32 cellular contexts compared by ENCODE assay signal in genomic region chr2:168480825-168481585, GRCh38. TPM values are rescaled to one million over a fixed set of nuclear protein-coding genes. Genes with fewer than 3 reads are reported as not detected.
DNase-seq lines count a peak whose midpoint lies in the region; ATAC-seq, FAIRE-seq and TF ChIP-seq lines count a peak whose summit lies in the region.
"Had no signal": no experiment of that assay in that cellular context is flagged by ENCODE, and none has a peak within 500 bp of the region (broad histone marks: within the 10 kb centered on the region; RNA-seq: fewer than 3 reads in every experiment).

No MANE protein-coding gene starts in this region.

- H3K27me3 ChIP-seq in left ventricle myocardium inferior (ENCODE audit: low read depth) = no peaks in the 10 kb centered on the region
- no peaks in the 10 kb centered on the region for H3K27me3 ChIP-seq in heart right ventricle
- H3K27me3 ChIP-seq in subcutaneous abdominal adipose tissue (ENCODE audit: control insufficient read depth in 5 of 5, insufficient read depth in 4 of 5, low read length in 5 of 5) = no peaks in the 10 kb centered on the region
- H3K27me3 ChIP-seq: spleen, vagina had no signal

- H3K36me3 Mint-ChIP-seq in mesothelial cell of epicardium = peaks cover 6% of the 10 kb centered on the region
- H3K36me3 Mint-ChIP-seq: CD4-positive, alpha-beta memory T cell had no signal

- H3K9me3 ChIP-seq in left ventricle myocardium inferior (replicated peaks) = no peaks in the 10 kb centered on the region
- H3K9me3 ChIP-seq in heart right ventricle = peaks cover 0 to 8% (median 0%) of the 10 kb centered on the region in 11 donors
- peaks cover 0 to 3% (median 0%) of the 10 kb centered on the region in 5 donors for H3K9me3 ChIP-seq in subcutaneous abdominal adipose tissue (ENCODE audit: control insufficient read depth in 5 of 5, low read length in 5 of 5)
- H3K9me3 ChIP-seq: lower lobe of right lung, vagina had no signal

- peak overlapping the region; percentile 76 for H3K27ac Mint-ChIP-seq in mesothelial cell of epicardium
- H3K27ac Mint-ChIP-seq: dendritic cell treated with granulocyte-macrophage colony-stimulating factor and Interleukin-4, amounts not matched to agents 40 ng/mL and 50 ng/mL, for 4 days; stimulated activated naive CD8-positive, alpha-beta T cell treated with anti-CD3 and anti-CD28 coated beads, Interleukin-15, Interleukin-2, amounts not matched to agents 100 ng/mL and 50 ng/mL, for 24 hours had no signal

- FAIRE-seq in D721Med (lab: Jason Lieb, UNC) = no peak

- intact Hi-C loops in left ventricle myocardium inferior (cut with micrococcal nuclease) (no loop called here), heart right ventricle (cut with DNase I) (loop anchor here in 1 of 10 donors (5.0 kb wide), 1 partner anchor 41 kb away; no protein-coding TSS in a partner anchor)

- H3K4me3 ChIP-seq in left ventricle myocardium inferior (no peak overlapping the region), heart right ventricle (no peak overlapping the region), subcutaneous abdominal adipose tissue (ENCODE audit: low read depth in 1 of 5, low read length in 5 of 5) (no peak overlapping the region)
- H3K4me3 ChIP-seq: lower lobe of right lung, spleen, vagina had no signal

- no peak for DNase-seq in left ventricle myocardium inferior
- no peak for DNase-seq in heart right ventricle
- peak; percentile 45 for DNase-seq in RPMI8226
- DNase-seq in mesothelial cell of epicardium (ENCODE audit: low spot score in 2 of 2, unreplicated experiment in 2 of 2) = no peak
- no peak for DNase-seq in D721Med (ENCODE audit: insufficient read length, low spot score)
- DNase-seq in GM10266 (ENCODE audit: extremely low spot score) = no peak
- DNase-seq: activated CD4-positive, alpha-beta T cell treated with anti-CD3 and anti-CD28 coated beads for 48 hours; activated gamma-delta T cell treated with Interleukin-2 at 50 U/mL for 16 hours; activated T-cell treated with anti-CD3 and anti-CD28 coated beads, Interleukin-2, amount 50 U/mL, for 48 hours; AML-193; CD4-positive, alpha-beta memory T cell; central memory CD4-positive, alpha-beta T cell; DMS153; head of caudate nucleus; lower lobe of right lung; NCI-H1092; NCI-H1694; NCI-H446 treated with DMSO at 0.1 percent for 48 hours; NCI-H774; right cardiac atrium; spleen; stimulated activated CD4-positive, alpha-beta T cell treated with anti-CD3 and anti-CD28 coated beads, Interleukin-2, amount 100 ng/mL, for 24 hours; stimulated activated CD8-positive, alpha-beta memory T cell treated with anti-CD3 and anti-CD28 coated beads, Interleukin-4, amount 100 ng/mL, for 48 hours; T1000; WERI-Rb-1 had no signal

- peaks cover 59% of the 10 kb centered on the region for H3K4me1 Mint-ChIP-seq in mesothelial cell of epicardium

- H3K36me3 ChIP-seq in left ventricle myocardium inferior (no peaks in the 10 kb centered on the region), heart right ventricle (no peaks in the 10 kb centered on the region), subcutaneous abdominal adipose tissue (ENCODE audit: control insufficient read depth in 5 of 5, insufficient read depth in 5 of 5, low read length in 5 of 5) (no peaks in the 10 kb centered on the region)
- H3K36me3 ChIP-seq: lower lobe of right lung, spleen, vagina, WERI-Rb-1 had no signal

- H3K9ac ChIP-seq in subcutaneous abdominal adipose tissue (ENCODE audit: low read length in 5 of 5) = no peak overlapping the region
- H3K9ac ChIP-seq: parathyroid adenoma had no signal

- H3K4me1 ChIP-seq in left ventricle myocardium inferior (peaks cover 63% of the 10 kb centered on the region), heart right ventricle (peaks cover 2 to 41% (median 25%) of the 10 kb centered on the region in 9 donors), subcutaneous abdominal adipose tissue (ENCODE audit: control insufficient read depth in 5 of 5, insufficient read depth in 5 of 5, low read length in 5 of 5) (peaks cover 0 to 24% (median 8%) of the 10 kb centered on the region in 5 donors)
- H3K4me1 ChIP-seq: lower lobe of right lung, parathyroid adenoma, spleen had no signal

- no peak for TF ChIP-seq CTCF in left ventricle myocardium inferior (IDR thresholded peaks at IDR 0.05; ENCODE audit: borderline replicate concordance)
- TF ChIP-seq CTCF in heart right ventricle (IDR thresholded peaks at IDR 0.05) = no peak
- TF ChIP-seq CTCF in mesothelial cell of epicardium (IDR thresholded peaks at IDR 0.05; ENCODE audit: unreplicated experiment) = no peak
- no peak for TF ChIP-seq CTCF in D721Med (IDR thresholded peaks at IDR 0.05; ENCODE audit: insufficient read depth, missing control alignments)
- TF ChIP-seq CTCF in GM10266 (IDR thresholded peaks at IDR 0.05; ENCODE audit: control insufficient read depth, insufficient read depth, low read depth, missing control alignments) = no peak

- no peak overlapping the region for H3K4me3 Mint-ChIP-seq in mesothelial cell of epicardium
- H3K4me3 Mint-ChIP-seq: CD4-positive, alpha-beta memory T cell; dendritic cell treated with granulocyte-macrophage colony-stimulating factor and Interleukin-4, amounts not matched to agents 40 ng/mL and 50 ng/mL, for 4 days; stimulated activated naive CD8-positive, alpha-beta T cell treated with anti-CD3 and anti-CD28 coated beads, Interleukin-15, Interleukin-2, amounts not matched to agents 100 ng/mL and 50 ng/mL, for 24 hours had no signal

- H3K27me3 Mint-ChIP-seq in mesothelial cell of epicardium (ENCODE audit: low read depth) = no peaks in the 10 kb centered on the region
- H3K27me3 Mint-ChIP-seq: CD4-positive, alpha-beta memory T cell; dendritic cell treated with granulocyte-macrophage colony-stimulating factor and Interleukin-4, amounts not matched to agents 40 ng/mL and 50 ng/mL, for 4 days; stimulated activated naive CD8-positive, alpha-beta T cell treated with anti-CD3 and anti-CD28 coated beads, Interleukin-15, Interleukin-2, amounts not matched to agents 100 ng/mL and 50 ng/mL, for 24 hours had no signal

- no peak for ATAC-seq in heart right ventricle
- no peak for ATAC-seq in GM21423 (IDR thresholded peaks at IDR 0.05; ENCODE audit: unreplicated experiment)
- ATAC-seq: HCT116, lower lobe of right lung, right cardiac atrium had no signal

- H3K9me3 Mint-ChIP-seq in mesothelial cell of epicardium = peaks cover 6% of the 10 kb centered on the region
- H3K9me3 Mint-ChIP-seq: dendritic cell treated with granulocyte-macrophage colony-stimulating factor and Interleukin-4, amounts not matched to agents 40 ng/mL and 50 ng/mL, for 4 days; stimulated activated naive CD8-positive, alpha-beta T cell treated with anti-CD3 and anti-CD28 coated beads, Interleukin-15, Interleukin-2, amounts not matched to agents 100 ng/mL and 50 ng/mL, for 24 hours had no signal

- 89 to 91% methylated on average over 15 of the region's 15 CpGs for WGBS in heart right ventricle, 2 donors

- peak overlapping the region; percentile 75 for H3K27ac ChIP-seq in left ventricle myocardium inferior (replicated peaks)
- H3K27ac ChIP-seq in heart right ventricle = no peak overlapping the region
- peak overlapping the region; percentile 0 for H3K27ac ChIP-seq in subcutaneous abdominal adipose tissue (ENCODE audit: low read depth, low read length)
- H3K27ac ChIP-seq: lower lobe of right lung, parathyroid adenoma, spleen, vagina, WERI-Rb-1 had no signal

RNA-seq across cellular contexts. Expression of gene CERS6, which starts 24.9 kb away (rescaled TPM):
- total RNA-seq in left ventricle myocardium inferior (68.9 TPM), heart right ventricle (10 to 100 TPM; 47.4 to 76.3 (median 58.2) TPM), mesothelial cell of epicardium (66.1 to 67.4 TPM (median 66.5 TPM) in 3 replicates)
- polyA plus RNA-seq in heart right ventricle = 10 to 100 TPM; 20.5 to 22.6 TPM

Comparison
In these comparisons a context has a peak if more than half of its experiments do, and no peak if none do; other contexts are left out.
1. H3K27ac ChIP-seq: peak in left ventricle myocardium inferior (single experiment) and subcutaneous abdominal adipose tissue (single experiment); none in heart right ventricle (0 of 10).